ENCODE assay signal across 1 cellular context in genomic region chr6:54076159-54076789, GRCh38.
TF ChIP-seq lines count a peak whose summit lies in the region.

No MANE protein-coding gene starts in this region.

TF ChIP-seq in HepG2, 621 proteins besides CTCF, POLR2A, EP300 and RAD21:
- TF ChIP-seq RERE (CRISPR knock-in tag; IDR thresholded peaks at IDR 0.05; ENCODE audit: low read depth) = no peak
- no peak for TF ChIP-seq ZNF557 (CRISPR knock-in tag; IDR thresholded peaks at IDR 0.05)
- no peak for TF ChIP-seq FOXK1 (CRISPR knock-in tag; IDR thresholded peaks at IDR 0.05; ENCODE audit: borderline replicate concordance, low read depth)
- no peak for TF ChIP-seq IRF1 (CRISPR knock-in tag; IDR thresholded peaks at IDR 0.05; ENCODE audit: low read depth)
- no peak for TF ChIP-seq HHEX (CRISPR knock-in tag; IDR thresholded peaks at IDR 0.05)
- no peak for TF ChIP-seq ZEB1 (IDR thresholded peaks at IDR 0.05; ENCODE audit: insufficient replicate concordance, low read depth)
- no peak for TF ChIP-seq ZNF275 (CRISPR knock-in tag; IDR thresholded peaks at IDR 0.05; ENCODE audit: borderline replicate concordance)
- no peak for TF ChIP-seq ZNF30 (CRISPR knock-in tag; IDR thresholded peaks at IDR 0.05)
- no peak for TF ChIP-seq SRF (IDR thresholded peaks at IDR 0.05; ENCODE audit: low read depth, low read length)
- TF ChIP-seq ATF1 (CRISPR knock-in tag; IDR thresholded peaks at IDR 0.05) = no peak
- TF ChIP-seq JUN (CRISPR knock-in tag; IDR thresholded peaks at IDR 0.05) = no peak
- no peak for TF ChIP-seq NR0B2 (CRISPR knock-in tag; IDR thresholded peaks at IDR 0.05)
- TF ChIP-seq ZNF569 (CRISPR knock-in tag; IDR thresholded peaks at IDR 0.05; ENCODE audit: borderline replicate concordance) = no peak
- no peak for TF ChIP-seq FOSL1 (CRISPR knock-in tag; IDR thresholded peaks at IDR 0.05; ENCODE audit: borderline replicate concordance)
- TF ChIP-seq JARID2 (CRISPR knock-in tag; IDR thresholded peaks at IDR 0.05; ENCODE audit: insufficient replicate concordance) = no peak
